ENCODE assay signal across 21 cellular contexts in genomic region chr10:62471718-62472117, GRCh38.
"Had no signal": no experiment of that assay in that cellular context is flagged by ENCODE, and none has a peak within 500 bp of the region (broad histone marks: within the 10 kb centered on the region; RNA-seq: fewer than 3 reads in every experiment).

No MANE protein-coding gene starts in this region.

- H3K9me3 ChIP-seq: esophagus squamous epithelium, heart left ventricle, psoas muscle, right lobe of liver, testis, tibial nerve, upper lobe of right lung, vagina had no signal

- H3K27me3 ChIP-seq: esophagus squamous epithelium, heart left ventricle, right lobe of liver, testis, tibial nerve, upper lobe of right lung, vagina had no signal

- ATAC-seq: heart left ventricle; naive thymus-derived CD4-positive, alpha-beta T cell; psoas muscle; right lobe of liver; stimulated activated naive B cell treated with anti-CD40 and anti-IgM and Interleukin-4, amounts not matched to agents 10 μg/mL and 1 μg/mL and 100 μg/mL, for 72 hours; stimulated activated naive CD8-positive, alpha-beta T cell treated with anti-CD3 and anti-CD28 coated beads, Interleukin-15, amount 100 ng/mL, for 72 hours; upper lobe of right lung had no signal

- FAIRE-seq: frontal cortex, islet of Langerhans had no signal

- H3K4me1 ChIP-seq: esophagus squamous epithelium, heart left ventricle, psoas muscle, right lobe of liver, testis, tibial nerve, upper lobe of right lung, vagina had no signal

- DNase-seq: dermis blood vessel endothelial cell; esophagus squamous epithelium; heart left ventricle; hypothalamus; kidney glomerular epithelial cell; mesendoderm; naive thymus-derived CD4-positive, alpha-beta T cell; nephron progenitor cell; psoas muscle; retina; right lobe of liver; stimulated activated CD4-positive, alpha-beta T cell treated with anti-CD3 and anti-CD28 coated beads, Interleukin-2, amount 100 ng/mL, for 24 hours; stimulated activated CD4-positive, alpha-beta T cell treated with anti-CD3 and anti-CD28 coated beads, Interleukin-4, amount 100 ng/mL, for 4 hours; stimulated activated naive B cell treated with anti-CD40 and anti-IgM and Interleukin-4, amounts not matched to agents 10 μg/mL and 1 μg/mL and 100 μg/mL, for 72 hours; stimulated activated naive CD8-positive, alpha-beta T cell treated with anti-CD3 and anti-CD28 coated beads, Interleukin-15, amount 100 ng/mL, for 72 hours; testis; upper lobe of right lung had no signal

- H3K27ac ChIP-seq: esophagus squamous epithelium, heart left ventricle, psoas muscle, right lobe of liver, testis, tibial nerve, upper lobe of right lung, vagina had no signal

- H3K36me3 ChIP-seq: esophagus squamous epithelium, heart left ventricle, right lobe of liver, tibial nerve, upper lobe of right lung, vagina had no signal

- H3K4me3 ChIP-seq: esophagus squamous epithelium, heart left ventricle, psoas muscle, right lobe of liver, testis, tibial nerve, upper lobe of right lung, vagina had no signal
